Comparison of ENCODE assay signal across 20 cellular contexts in the genomic region with DNA sequence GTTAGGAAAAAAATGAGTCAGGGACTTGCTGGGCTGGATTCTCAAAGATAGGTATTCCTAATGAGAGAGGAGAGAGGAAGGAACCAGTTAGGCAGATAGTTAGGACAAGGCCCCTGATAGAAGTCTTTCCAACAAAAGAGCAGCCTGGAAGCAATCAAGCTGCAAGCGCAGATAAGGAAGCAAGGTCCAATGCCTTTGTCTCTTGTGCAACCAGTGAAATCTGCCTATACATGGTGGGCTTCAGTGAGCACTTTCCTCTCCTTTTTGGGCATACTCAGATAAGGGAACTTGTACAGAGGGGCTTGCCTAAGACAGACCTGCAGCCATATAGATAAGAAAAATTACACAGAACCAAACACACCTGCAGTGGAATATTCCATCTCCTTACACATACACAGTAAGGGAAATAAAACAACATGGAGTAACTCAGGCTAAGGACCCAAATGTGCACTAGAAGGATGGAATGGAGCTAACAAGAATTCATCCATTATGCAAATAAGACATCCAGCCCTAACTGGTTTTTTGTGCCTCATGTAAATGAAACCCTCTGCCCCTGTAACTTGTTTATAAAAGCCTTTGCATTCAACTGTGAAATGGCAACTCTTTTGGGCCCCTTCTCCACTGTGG.
DNase-seq lines count a peak whose midpoint lies in the region; FAIRE-seq and TF ChIP-seq lines count a peak whose summit lies in the region.
"Had no signal": no experiment of that assay in that cellular context is flagged by ENCODE, and none has a peak within 500 bp of the region (broad histone marks: within the 10 kb centered on the region; RNA-seq: fewer than 3 reads in every experiment).

No MANE protein-coding gene starts in this region.

- H3K9me3 ChIP-seq in BE2C (no peaks in the 10 kb centered on the region), trophoblast cell (ENCODE audit: insufficient read depth, low read depth, low read length) (no peaks in the 10 kb centered on the region)

- peak overlapping the region; percentile 25 for H3K27ac Mint-ChIP-seq in endothelial cell (ENCODE audit: unreplicated experiment)
- H3K27ac Mint-ChIP-seq: CD4-positive, alpha-beta memory T cell; GM23338 had no signal

- H3K23ac ChIP-seq in trophoblast cell (ENCODE audit: low read length), result no peak overlapping the region

- no peak overlapping the region for H3K18ac ChIP-seq in trophoblast cell (ENCODE audit: low read length)

- H3K36me3 ChIP-seq in BE2C (no peaks in the 10 kb centered on the region), trophoblast cell (ENCODE audit: control insufficient read depth in 1 of 2, insufficient read depth in 2 of 2, low read length in 2 of 2) (no peaks in the 10 kb centered on the region)

- FAIRE-seq in GM12892 (lab: Jason Lieb, UNC), result no peak
- FAIRE-seq: D721Med had no signal

- no peaks in the 10 kb centered on the region for H3K4me1 Mint-ChIP-seq in endothelial cell (ENCODE audit: unreplicated experiment)
- H3K4me1 Mint-ChIP-seq: CD4-positive, alpha-beta memory T cell had no signal

- no peak overlapping the region for H3K4me2 ChIP-seq in trophoblast cell (ENCODE audit: low read length)
- H3K4me2 ChIP-seq: GM23338 had no signal

- H3K4me3 ChIP-seq in BE2C (ENCODE audit: low read depth, low read length) (no peak overlapping the region), trophoblast cell (ENCODE audit: low read depth, low read length) (no peak overlapping the region)
- H3K4me3 ChIP-seq: GM23338 had no signal

- H2BK5ac ChIP-seq in trophoblast cell (ENCODE audit: low read depth, low read length, poor library complexity), result no peak overlapping the region

- H2BK12ac ChIP-seq in trophoblast cell (ENCODE audit: low read length), result no peak overlapping the region

- DNase-seq in BE2C, result peak; percentile 42
- peak; percentile 73 for DNase-seq in OCI-M1 (lab: John Stamatoyannopoulos, UW)
- no peak for DNase-seq in endothelial cell (ENCODE audit: low spot score)
- DNase-seq in trophoblast cell, result peak in 1 of 2 donors; percentile 46
- DNase-seq in AG08395 (ENCODE audit: low spot score), result no peak
- DNase-seq in GM12892 (ENCODE audit: insufficient read length), result no peak
- no peak for DNase-seq in NCI-H69 (lab: John Stamatoyannopoulos, UW)
- DNase-seq: 8988T; CD4-positive, alpha-beta memory T cell; COR-L47; DMS153; DMS79 treated with DMSO at 0.1 percent for 48 hours; EL; GDM1; H7; IMR-90; KG1 had no signal

- H3K27me3 ChIP-seq in BE2C (no peaks in the 10 kb centered on the region), trophoblast cell (ENCODE audit: insufficient read depth, low read length) (no peaks in the 10 kb centered on the region)

- H4K91ac ChIP-seq in trophoblast cell (ENCODE audit: low read depth, low read length), result no peak overlapping the region

- peaks cover 4% of the 10 kb centered on the region for H3K4me1 ChIP-seq in BE2C
- H3K4me1 ChIP-seq in trophoblast cell (ENCODE audit: control insufficient read depth in 1 of 2, insufficient read depth in 2 of 2, low read length in 2 of 2), result peaks cover 3 to 8% of the 10 kb centered on the region in 2 experiments

- no peak overlapping the region for H3K4ac ChIP-seq in trophoblast cell (ENCODE audit: low read depth, low read length)

- no peak overlapping the region for H3K14ac ChIP-seq in trophoblast cell (ENCODE audit: low read length)

- H3K9ac ChIP-seq in trophoblast cell (ENCODE audit: low read length), result no peak overlapping the region

- peaks cover 6% of the 10 kb centered on the region for H3K36me3 Mint-ChIP-seq in endothelial cell (ENCODE audit: low read depth, unreplicated experiment)
- H3K36me3 Mint-ChIP-seq: CD4-positive, alpha-beta memory T cell had no signal

- H3K79me2 ChIP-seq in trophoblast cell (ENCODE audit: control insufficient read depth, insufficient read depth, low read length, poor library complexity), result no peaks in the 10 kb centered on the region

- peaks cover 8% of the 10 kb centered on the region for H3K79me1 ChIP-seq in trophoblast cell (ENCODE audit: low read length)

- no CpG with 5 or more reads among the region's 1 CpG for WGBS in trophoblast cell (ENCODE audit: extremely low coverage, insufficient coverage, insufficient read length)

- H3K4me3 Mint-ChIP-seq in endothelial cell (ENCODE audit: unreplicated experiment), result no peak overlapping the region
- H3K4me3 Mint-ChIP-seq: CD4-positive, alpha-beta memory T cell; GM23338 had no signal

- H3K9me3 Mint-ChIP-seq in endothelial cell (ENCODE audit: unreplicated experiment), result peaks cover 4% of the 10 kb centered on the region

- TF ChIP-seq CTCF in BE2C (IDR thresholded peaks at IDR 0.05; ENCODE audit: low read depth, low read length), result no peak
- no peak for TF ChIP-seq CTCF in endothelial cell (IDR thresholded peaks at IDR 0.05; ENCODE audit: unreplicated experiment)

- peaks cover 7% of the 10 kb centered on the region for H3K27me3 Mint-ChIP-seq in endothelial cell (ENCODE audit: unreplicated experiment)
- H3K27me3 Mint-ChIP-seq: CD4-positive, alpha-beta memory T cell had no signal

- H3K27ac ChIP-seq in trophoblast cell (ENCODE audit: low read depth, low read length), result peak overlapping the region; percentile 35
- H3K27ac ChIP-seq: C4-2B had no signal

- H4K8ac ChIP-seq in trophoblast cell (ENCODE audit: low read depth, low read length), result no peak overlapping the region

- no peak overlapping the region for H2BK120ac ChIP-seq in trophoblast cell (ENCODE audit: insufficient read depth, low read length, poor library complexity)

- TF ChIP-seq POLR2A in GM12892 (IDR thresholded peaks at IDR 0.05; ENCODE audit: low read depth, low read length), result no peak

- no peak overlapping the region for H2AK5ac ChIP-seq in trophoblast cell (ENCODE audit: low read length)

- H4K12ac ChIP-seq in trophoblast cell (ENCODE audit: low read depth, low read length), result no peak overlapping the region

- H2AFZ ChIP-seq in trophoblast cell (ENCODE audit: insufficient read depth, low read length, poor library complexity), result no peak overlapping the region
- H2AFZ ChIP-seq: GM23338 had no signal

Comparison
In these comparisons a context has a peak if more than half of its experiments do, and no peak if none do; other contexts are left out.
1. DNase-seq: peak in BE2C (single experiment) and OCI-M1 (single experiment); none in endothelial cell (single experiment), AG08395 (single experiment), GM12892 (single experiment) and NCI-H69 (single experiment).